Comparison of ENCODE assay signal across 24 cellular contexts in the genomic region with DNA sequence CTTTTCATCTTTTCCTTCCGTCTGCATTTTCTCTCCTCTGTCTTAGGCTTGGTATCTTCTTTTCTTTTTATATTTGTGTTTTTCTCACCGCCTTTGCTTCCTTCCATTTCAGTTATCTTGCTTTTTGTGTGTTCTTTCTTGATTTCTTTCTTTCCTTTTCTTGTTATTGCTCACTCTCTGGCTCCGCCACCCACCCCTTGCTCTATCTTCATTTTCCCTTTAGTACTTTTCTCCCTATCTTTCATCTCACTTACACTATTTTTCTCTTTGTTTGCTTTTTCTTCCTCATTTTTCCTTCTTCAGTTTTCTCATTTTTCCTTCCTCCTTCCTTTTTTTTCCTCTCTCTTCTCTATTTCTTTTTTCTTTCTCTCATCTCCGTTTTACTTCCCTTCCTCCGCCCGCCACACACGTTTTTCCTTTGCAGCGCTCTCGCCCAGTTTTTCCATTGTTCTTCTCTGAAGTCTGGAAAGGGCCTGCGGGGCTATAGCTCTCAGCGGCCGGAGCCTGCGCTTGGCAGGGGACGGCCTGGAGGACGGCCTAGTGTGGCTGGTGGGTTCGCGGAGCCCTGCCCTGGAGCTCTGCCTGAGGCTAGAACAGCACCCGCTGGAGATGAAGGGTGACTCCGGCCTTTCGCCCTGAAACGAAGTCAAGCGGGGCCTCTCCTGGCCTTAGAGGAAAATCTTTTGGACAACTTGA. TPM values are rescaled to one million over a fixed set of nuclear protein-coding genes. Genes with fewer than 3 reads are reported as not detected.
DNase-seq lines count a peak whose midpoint lies in the region; ATAC-seq lines count a peak whose summit lies in the region.
"Had no signal": no experiment of that assay in that cellular context is flagged by ENCODE, and none has a peak within 500 bp of the region (broad histone marks: within the 10 kb centered on the region; RNA-seq: fewer than 3 reads in every experiment).

No MANE protein-coding gene starts in this region.

- H3K9me3 Mint-ChIP-seq in activated naive CD8-positive, alpha-beta T cell treated with anti-CD3 and anti-CD28 coated beads, Interleukin-2, amount 50 U/mL, for 24 hours: no peaks in the 10 kb centered on the region
- H3K9me3 Mint-ChIP-seq in naive thymus-derived CD8-positive, alpha-beta T cell: no peaks in the 10 kb centered on the region

- ATAC-seq in activated naive CD8-positive, alpha-beta T cell treated with anti-CD3 and anti-CD28 coated beads, Interleukin-2, amount 50 U/mL, for 24 hours: no peak
- ATAC-seq in naive thymus-derived CD8-positive, alpha-beta T cell: no peak
- no peak for ATAC-seq in HG03097 (IDR thresholded peaks at IDR 0.05; ENCODE audit: low FRiP score, unreplicated experiment)
- ATAC-seq: sciatic nerve had no signal

- H3K9me3 ChIP-seq in HUES6 (ENCODE audit: control insufficient read depth, insufficient read depth, low read depth, low read length): no peaks in the 10 kb centered on the region

- H3K4me3 Mint-ChIP-seq in activated naive CD8-positive, alpha-beta T cell treated with anti-CD3 and anti-CD28 coated beads, Interleukin-2, amount 50 U/mL, for 24 hours: peak overlapping the region; percentile 29
- H3K4me3 Mint-ChIP-seq in naive thymus-derived CD8-positive, alpha-beta T cell: peak overlapping the region; percentile 4 to 80 (median 64)

- H3K27me3 ChIP-seq in HUES6 (ENCODE audit: control insufficient read depth, insufficient read depth, low read length): peaks cover 100% of the 10 kb centered on the region

- POLR2A ChIA-PET in naive thymus-derived CD8-positive, alpha-beta T cell (lab: Charles Lee): interaction anchor here (1.0 kb wide), 1 partner anchor 9 kb away, joined by 4 read pairs; no protein-coding TSS in a partner anchor

- H3K36me3 ChIP-seq in HUES6 (ENCODE audit: control insufficient read depth, insufficient read depth, low read length): no peaks in the 10 kb centered on the region

- H3K9ac ChIP-seq in HUES6 (ENCODE audit: low read length): peak overlapping the region; percentile 36

- DNase-seq in DMS79 treated with DMSO at 0.1 percent for 48 hours (lab: John Stamatoyannopoulos, UW) (peak; percentile 24), DMS79 (lab: John Stamatoyannopoulos, UW) (no peak), NCI-H187 treated with DMSO at 0.1 percent for 48 hours (lab: John Stamatoyannopoulos, UW) (no peak), DMS53 treated with DMSO at 0.1 percent for 48 hours (lab: John Stamatoyannopoulos, UW; ENCODE audit: unreplicated experiment) (no peak)
- no peak for DNase-seq in activated naive CD8-positive, alpha-beta T cell treated with anti-CD3 and anti-CD28 coated beads, Interleukin-2, amount 50 U/mL, for 24 hours
- no peak for DNase-seq in naive thymus-derived CD8-positive, alpha-beta T cell
- DNase-seq: activated CD8-positive, alpha-beta memory T cell treated with anti-CD3 and anti-CD28 coated beads, Interleukin-2, amount 50 U/mL, for 4 hours; C1 segment of cervical spinal cord; EL; NCI-H2081 treated with DMSO at 0.1 percent for 48 hours; NCI-H526; occipital lobe; stimulated activated CD4-positive, alpha-beta T cell treated with anti-CD3 and anti-CD28 coated beads, Interleukin-2, amount 100 ng/mL, for 48 hours; stimulated activated CD8-positive, alpha-beta memory T cell treated with anti-CD3 and anti-CD28 coated beads, Interleukin-4, amount 100 ng/mL, for 48 hours; trophoblast cell had no signal

- H3K27ac ChIP-seq in HUES6 (ENCODE audit: low read depth, low read length): no peak overlapping the region
- H3K27ac ChIP-seq: 22Rv1 had no signal

- H3K4me1 Mint-ChIP-seq in activated naive CD8-positive, alpha-beta T cell treated with anti-CD3 and anti-CD28 coated beads, Interleukin-2, amount 50 U/mL, for 24 hours: peaks cover 16% of the 10 kb centered on the region
- peaks cover 16 to 26% (median 21%) of the 10 kb centered on the region in 4 donors for H3K4me1 Mint-ChIP-seq in naive thymus-derived CD8-positive, alpha-beta T cell

- H3K27me3 Mint-ChIP-seq in activated naive CD8-positive, alpha-beta T cell treated with anti-CD3 and anti-CD28 coated beads, Interleukin-2, amount 50 U/mL, for 24 hours: peaks cover 94% of the 10 kb centered on the region
- H3K27me3 Mint-ChIP-seq in naive thymus-derived CD8-positive, alpha-beta T cell: peaks cover 58 to 97% (median 86%) of the 10 kb centered on the region in 5 donors

- H3K4me1 ChIP-seq in HUES6 (ENCODE audit: control insufficient read depth, insufficient read depth, low read length): peaks cover 28% of the 10 kb centered on the region; the same call in 1 of the 2 replicates

- peak overlapping the region; percentile 34; the same call in 1 of the 2 replicates for H3K4me3 ChIP-seq in HUES6 (ENCODE audit: low read depth, low read length)

- H3K36me3 Mint-ChIP-seq in activated naive CD8-positive, alpha-beta T cell treated with anti-CD3 and anti-CD28 coated beads, Interleukin-2, amount 50 U/mL, for 24 hours (ENCODE audit: low read depth): no peaks in the 10 kb centered on the region
- H3K36me3 Mint-ChIP-seq in naive thymus-derived CD8-positive, alpha-beta T cell: peaks cover 0 to 10% (median 9%) of the 10 kb centered on the region in 3 donors

- H3K27ac Mint-ChIP-seq in activated naive CD8-positive, alpha-beta T cell treated with anti-CD3 and anti-CD28 coated beads, Interleukin-2, amount 50 U/mL, for 24 hours: peak overlapping the region; percentile 17
- H3K27ac Mint-ChIP-seq in naive thymus-derived CD8-positive, alpha-beta T cell: no peak overlapping the region

RNA-seq across cellular contexts. Expression of gene HOXB13, which starts 5.2 kb away (rescaled TPM):
- not detected for total RNA-seq in naive thymus-derived CD8-positive, alpha-beta T cell
- not detected for polyA plus RNA-seq in naive thymus-derived CD8-positive, alpha-beta T cell
- total RNA-seq: chondrocyte, frontal cortex, liver, MCF 10A, sciatic nerve had no signal
- polyA plus RNA-seq: liver had no signal

RNA-seq across cellular contexts. Expression of gene PRAC2, which starts 10.8 kb away (rescaled TPM):
- total RNA-seq in naive thymus-derived CD8-positive, alpha-beta T cell: not detected
- polyA plus RNA-seq in naive thymus-derived CD8-positive, alpha-beta T cell: not detected
- total RNA-seq: chondrocyte, frontal cortex, HT1080, liver, MCF 10A, occipital lobe, sciatic nerve had no signal
- polyA plus RNA-seq: liver had no signal

RNA-seq across cellular contexts. Expression of gene PRAC1, which starts 11.5 kb away (rescaled TPM):
- total RNA-seq in naive thymus-derived CD8-positive, alpha-beta T cell: not detected
- polyA plus RNA-seq in naive thymus-derived CD8-positive, alpha-beta T cell: not detected
- total RNA-seq: chondrocyte, frontal cortex, HT1080, liver, MCF 10A, occipital lobe, sciatic nerve had no signal
- polyA plus RNA-seq: liver had no signal
